30 cellular contexts compared by ENCODE assay signal in genomic region chr21:40335689-40336088, GRCh38.
DNase-seq lines count a peak whose midpoint lies in the region; ATAC-seq and TF ChIP-seq lines count a peak whose summit lies in the region.
"Had no signal": no experiment of that assay in that cellular context is flagged by ENCODE, and none has a peak within 500 bp of the region (broad histone marks: within the 10 kb centered on the region; RNA-seq: fewer than 3 reads in every experiment).

No MANE protein-coding gene starts in this region.

- no peak overlapping the region for H2AFZ ChIP-seq in GM23338

- no peaks in the 10 kb centered on the region; the same call in 1 of the 2 replicates for H3K4me1 ChIP-seq in GM23338 (ENCODE audit: insufficient read depth)
- H3K4me1 ChIP-seq in spleen, result no peaks in the 10 kb centered on the region
- H3K4me1 ChIP-seq: BLaER1 treated with 17β-estradiol and CSF1 and Interleukin-3, amounts not matched to agents 10 nM and 100 nM; pancreas; stomach; thyroid gland; vagina had no signal

- H3F3A ChIP-seq in GM23338 (replicated peaks; ENCODE audit: low read depth), result no peaks in the 10 kb centered on the region

- no peaks in the 10 kb centered on the region; the same call in 1 of the 3 replicates for H3K36me3 Mint-ChIP-seq in GM23338 (ENCODE audit: low read depth)
- H3K36me3 Mint-ChIP-seq: activated naive CD4-positive, alpha-beta T cell treated with anti-CD3 and anti-CD28 coated beads, Interleukin-2, amount 50 U/mL, for 24 hours had no signal

- H3K27ac ChIP-seq in GM23338 (ENCODE audit: low read depth) (no peak overlapping the region), spleen (no peak overlapping the region)
- H3K27ac ChIP-seq: BLaER1 treated with 17β-estradiol and CSF1 and Interleukin-3, amounts not matched to agents 10 nM and 100 nM; pancreas; stomach; thyroid gland; vagina had no signal

- H4K20me1 ChIP-seq in GM23338 (replicated peaks; ENCODE audit: insufficient read depth), result no peaks in the 10 kb centered on the region
- H4K20me1 ChIP-seq: BLaER1 treated with 17β-estradiol and CSF1 and Interleukin-3, amounts not matched to agents 10 nM and 100 nM had no signal

- H3K9me2 ChIP-seq in GM23338 (ENCODE audit: insufficient read depth), result no peaks in the 10 kb centered on the region

- H3K4me1 Mint-ChIP-seq in GM23338, result peaks cover 9% of the 10 kb centered on the region; the same call in 1 of the 3 replicates
- H3K4me1 Mint-ChIP-seq: activated naive CD4-positive, alpha-beta T cell treated with anti-CD3 and anti-CD28 coated beads, Interleukin-2, amount 50 U/mL, for 24 hours; nephron had no signal

- no peak for TF ChIP-seq POLR2A in spleen (IDR thresholded peaks at IDR 0.05)

- peak; percentile 9 for DNase-seq in GM23338 (ENCODE audit: low spot score)
- DNase-seq in NCI-H1417 (lab: John Stamatoyannopoulos, UW), result peak; percentile 71 to 94 (median 76)
- DNase-seq in NCI-H460 (ENCODE audit: extremely low read depth, low read depth), result peak; percentile 2
- peak; percentile 13 for DNase-seq in iPS-NIHi7 (ENCODE audit: extremely low spot score)
- DNase-seq in spleen, result no peak
- no peak for DNase-seq in NCI-H446 (lab: John Stamatoyannopoulos, UW)
- DNase-seq in stimulated activated CD4-positive, alpha-beta T cell treated with anti-CD3 and anti-CD28 coated beads, Interleukin-12 subunit alpha, Interleukin-12 subunit beta, amount 100 ng/mL, for 4 hours, result no peak
- DNase-seq: activated CD4-positive, alpha-beta T cell treated with anti-CD3 and anti-CD28 coated beads, Interleukin-2, amount 50 U/mL, for 4 hours; amygdala; EL; erythroblast; HCEC 1CT; head of caudate nucleus; mucosa of descending colon; NCI-H1694 treated with DMSO at 0.1 percent for 48 hours; NCI-H526; pancreas; RPMI8226; small intestine; stimulated activated CD4-positive, alpha-beta T cell treated with anti-CD3 and anti-CD28 coated beads, Interleukin-2, amount 100 ng/mL, for 24 hours; stomach; T-helper 1 cell; thyroid gland had no signal

- H3K9me3 ChIP-seq in spleen, result peaks cover 0 to 3% (median 0%) of the 10 kb centered on the region in 8 donors
- H3K9me3 ChIP-seq: BLaER1 treated with 17β-estradiol and CSF1 and Interleukin-3, amounts not matched to agents 10 nM and 100 nM; mucosa of descending colon; pancreas; stomach; thyroid gland; vagina had no signal

- peak overlapping the region; percentile 21; the same call in 1 of the 2 replicates for H3K4me3 ChIP-seq in GM23338
- no peak overlapping the region for H3K4me3 ChIP-seq in spleen
- H3K4me3 ChIP-seq: BLaER1 treated with 17β-estradiol and CSF1 and Interleukin-3, amounts not matched to agents 10 nM and 100 nM; K562; mucosa of descending colon; pancreas; stomach; thyroid gland; vagina had no signal

- intact Hi-C loops in spleen (cut with DNase I; ENCODE audit: low total_unique reads), result no loop called here

- peaks cover 60% of the 10 kb centered on the region for H3K9me3 Mint-ChIP-seq in GM23338
- H3K9me3 Mint-ChIP-seq: activated T-helper 1 cell treated with anti-CD3 and anti-CD28 coated beads, Interleukin-12 subunit alpha, Interleukin-12 subunit beta, Interleukin-2, Interleukin-4 antibody, amounts not matched to agents 30 ng/mL and 10 ng/mL and 1 ng/mL, durations not matched to agents 14 hours and 24 hours and 36 hours; nephron had no signal

- H3K27me3 ChIP-seq in GM23338 (ENCODE audit: insufficient read depth), result no peaks in the 10 kb centered on the region
- H3K27me3 ChIP-seq in spleen (replicated peaks in 1 of 7), result no peaks in the 10 kb centered on the region
- H3K27me3 ChIP-seq: BLaER1 treated with 17β-estradiol and CSF1 and Interleukin-3, amounts not matched to agents 10 nM and 100 nM; thyroid gland; vagina had no signal

- peak overlapping the region; percentile 14; the same call in 1 of the 3 replicates for H3K4me3 Mint-ChIP-seq in GM23338
- H3K4me3 Mint-ChIP-seq: activated naive CD4-positive, alpha-beta T cell treated with anti-CD3 and anti-CD28 coated beads, Interleukin-2, amount 50 U/mL, for 24 hours; activated T-helper 1 cell treated with anti-CD3 and anti-CD28 coated beads, Interleukin-12 subunit alpha, Interleukin-12 subunit beta, Interleukin-2, Interleukin-4 antibody, amounts not matched to agents 30 ng/mL and 10 ng/mL and 1 ng/mL, durations not matched to agents 14 hours and 24 hours and 36 hours; nephron had no signal

- H3K4me2 ChIP-seq in GM23338, result peak overlapping the region; percentile 50
- H3K4me2 ChIP-seq: BLaER1 treated with 17β-estradiol and CSF1 and Interleukin-3, amounts not matched to agents 10 nM and 100 nM had no signal

- H3K36me3 ChIP-seq in GM23338 (ENCODE audit: insufficient read depth) (no peaks in the 10 kb centered on the region; the same call in 1 of the 2 replicates), spleen (no peaks in the 10 kb centered on the region)
- H3K36me3 ChIP-seq: BLaER1 treated with 17β-estradiol and CSF1 and Interleukin-3, amounts not matched to agents 10 nM and 100 nM; pancreas; stomach; thyroid gland; vagina had no signal

- H3K27ac Mint-ChIP-seq in GM23338, result no peak overlapping the region
- H3K27ac Mint-ChIP-seq: activated naive CD4-positive, alpha-beta T cell treated with anti-CD3 and anti-CD28 coated beads, Interleukin-2, amount 50 U/mL, for 24 hours; activated T-helper 1 cell treated with anti-CD3 and anti-CD28 coated beads, Interleukin-12 subunit alpha, Interleukin-12 subunit beta, Interleukin-2, Interleukin-4 antibody, amounts not matched to agents 30 ng/mL and 10 ng/mL and 1 ng/mL, durations not matched to agents 14 hours and 24 hours and 36 hours; nephron had no signal

- H3K79me2 ChIP-seq in GM23338 (replicated peaks; ENCODE audit: insufficient read depth), result no peaks in the 10 kb centered on the region

- ATAC-seq in GM23338 (peak; percentile 80), GM21447 (IDR thresholded peaks at IDR 0.05; ENCODE audit: unreplicated experiment) (no peak)
- ATAC-seq: K562, mucosa of descending colon, pancreas had no signal

- WGBS in spleen, 5 donors, result 13 to 18% (median 18%) methylated on average over 5 of the region's 5 CpGs

- H3K27me3 Mint-ChIP-seq in GM23338 (ENCODE audit: insufficient read depth, low read depth, poor library complexity), result peaks cover 11% of the 10 kb centered on the region
- H3K27me3 Mint-ChIP-seq: activated naive CD4-positive, alpha-beta T cell treated with anti-CD3 and anti-CD28 coated beads, Interleukin-2, amount 50 U/mL, for 24 hours had no signal

- TF ChIP-seq CTCF in GM23338 (conservative IDR thresholded peaks at IDR 0.05; ENCODE audit: low read depth in 2 of 2) (no peak), spleen (IDR thresholded peaks at IDR 0.05 in 8 of 11, conservative IDR thresholded peaks at IDR 0.05 in 3 of 11) (no peak)

TF ChIP-seq in GM23338, 12 proteins besides CTCF, POLR2A, EP300 and RAD21:
- no peak for TF ChIP-seq CREB1 (CRISPR knock-in tag; IDR thresholded peaks at IDR 0.05; ENCODE audit: low read depth)
- no peak for TF ChIP-seq EZH2 (IDR thresholded peaks at IDR 0.05; ENCODE audit: low read depth, unreplicated experiment)

Comparison
In these comparisons a context has a peak if more than half of its experiments do, and no peak if none do; other contexts are left out.
1. DNase-seq: peak in GM23338 (single experiment), NCI-H1417 (3 of 3), NCI-H460 (single experiment) and iPS-NIHi7 (single experiment); none in spleen (single experiment), NCI-H446 (0 of 2) and stimulated activated CD4-positive, alpha-beta T cell treated with anti-CD3 and anti-CD28 coated beads, Interleukin-12 subunit alpha, Interleukin-12 subunit beta, amount 100 ng/mL, for 4 hours (single experiment).